In the genomic region with DNA sequence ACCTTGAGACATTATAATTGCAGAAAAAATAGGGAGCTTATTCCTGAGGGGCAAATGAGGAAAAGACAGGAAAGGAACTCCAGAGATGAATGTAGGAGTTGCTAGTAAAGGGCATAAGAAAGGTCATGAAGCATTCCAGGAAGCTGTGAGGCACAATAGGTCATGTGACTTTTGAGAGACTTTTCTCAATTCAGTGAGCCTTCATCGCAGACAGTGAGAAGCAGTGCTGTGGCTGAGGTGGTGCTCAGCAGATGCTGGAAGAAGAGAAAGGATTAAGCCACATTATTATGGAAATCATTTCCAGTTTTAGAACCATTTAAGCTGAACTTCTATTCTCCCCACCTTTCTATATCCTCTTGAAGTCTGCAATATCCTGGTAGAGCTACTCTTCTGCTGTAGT, we compare ENCODE assay signal across 16 cellular contexts.
"Had no signal": no experiment of that assay in that cellular context is flagged by ENCODE, and none has a peak within 500 bp of the region (broad histone marks: within the 10 kb centered on the region; RNA-seq: fewer than 3 reads in every experiment).

No MANE protein-coding gene starts in this region.

- H3K27me3 Mint-ChIP-seq: activated naive CD8-positive, alpha-beta T cell treated with anti-CD3 and anti-CD28 coated beads for 36 hours; stimulated activated naive B cell treated with anti-CD40 and anti-IgM and Interleukin-4, amounts not matched to agents 10 μg/mL and 1 μg/mL and 100 μg/mL, for 72 hours had no signal

- H3K36me3 ChIP-seq: lower lobe of right lung, tibial artery had no signal

- H3K36me3 Mint-ChIP-seq: activated naive CD8-positive, alpha-beta T cell treated with anti-CD3 and anti-CD28 coated beads for 36 hours; brain; stimulated activated naive B cell treated with anti-CD40 and anti-IgM and Interleukin-4, amounts not matched to agents 10 μg/mL and 1 μg/mL and 100 μg/mL, for 72 hours had no signal

- H3K27ac Mint-ChIP-seq: activated naive CD8-positive, alpha-beta T cell treated with anti-CD3 and anti-CD28 coated beads for 36 hours; brain; stimulated activated naive B cell treated with anti-CD40 and anti-IgM and Interleukin-4, amounts not matched to agents 10 μg/mL and 1 μg/mL and 100 μg/mL, for 72 hours; T-helper 2 cell treated with Interferon-gamma antibody and Interleukin-4, amounts not matched to agents 5 μg/mL and 100 μg/mL, for 36 hours had no signal

- H3K27ac ChIP-seq: lower lobe of right lung, tibial artery had no signal

- ATAC-seq: lower lobe of right lung; stimulated activated naive B cell treated with anti-CD40 and anti-IgM and Interleukin-4, amounts not matched to agents 10 μg/mL and 1 μg/mL and 100 μg/mL, for 72 hours had no signal

- H3K9me3 ChIP-seq: lower lobe of right lung, tibial artery had no signal

- H3K9me3 Mint-ChIP-seq: activated naive CD8-positive, alpha-beta T cell treated with anti-CD3 and anti-CD28 coated beads for 36 hours; brain; stimulated activated naive B cell treated with anti-CD40 and anti-IgM and Interleukin-4, amounts not matched to agents 10 μg/mL and 1 μg/mL and 100 μg/mL, for 72 hours; T-helper 2 cell treated with Interferon-gamma antibody and Interleukin-4, amounts not matched to agents 5 μg/mL and 100 μg/mL, for 36 hours had no signal

- H3K4me3 Mint-ChIP-seq: activated naive CD8-positive, alpha-beta T cell treated with anti-CD3 and anti-CD28 coated beads for 36 hours; stimulated activated naive B cell treated with anti-CD40 and anti-IgM and Interleukin-4, amounts not matched to agents 10 μg/mL and 1 μg/mL and 100 μg/mL, for 72 hours; T-helper 2 cell treated with Interferon-gamma antibody and Interleukin-4, amounts not matched to agents 5 μg/mL and 100 μg/mL, for 36 hours had no signal

- H3K27me3 ChIP-seq: tibial artery had no signal

- DNase-seq: activated CD4-positive, alpha-beta T cell treated with anti-CD3 and anti-CD28 coated beads, Interleukin-2, amount 50 U/mL, for 1 hour; activated CD4-positive, CD25-positive, alpha-beta regulatory T cell; activated CD8-positive, alpha-beta memory T cell treated with anti-CD3 and anti-CD28 coated beads for 24 hours; activated gamma-delta T cell treated with Interleukin-2 at 50 U/mL for 16 hours; activated naive CD8-positive, alpha-beta T cell treated with anti-CD3 and anti-CD28 coated beads for 36 hours; central memory CD4-positive, alpha-beta T cell; cortex of kidney; effector CD4-positive, alpha-beta T cell; foreskin melanocyte; lower lobe of right lung; midbrain; stimulated activated CD4-positive, alpha-beta T cell treated with anti-CD3 and anti-CD28 coated beads, Interleukin-4, amount 100 ng/mL, for 1 hour; stimulated activated naive B cell treated with anti-CD40 and anti-IgM and Interleukin-4, amounts not matched to agents 10 μg/mL and 1 μg/mL and 100 μg/mL, for 72 hours; tibial artery had no signal

- H3K4me3 ChIP-seq: lower lobe of right lung, tibial artery had no signal
